ENCODE assay signal across 9 cellular contexts in the genomic region with DNA sequence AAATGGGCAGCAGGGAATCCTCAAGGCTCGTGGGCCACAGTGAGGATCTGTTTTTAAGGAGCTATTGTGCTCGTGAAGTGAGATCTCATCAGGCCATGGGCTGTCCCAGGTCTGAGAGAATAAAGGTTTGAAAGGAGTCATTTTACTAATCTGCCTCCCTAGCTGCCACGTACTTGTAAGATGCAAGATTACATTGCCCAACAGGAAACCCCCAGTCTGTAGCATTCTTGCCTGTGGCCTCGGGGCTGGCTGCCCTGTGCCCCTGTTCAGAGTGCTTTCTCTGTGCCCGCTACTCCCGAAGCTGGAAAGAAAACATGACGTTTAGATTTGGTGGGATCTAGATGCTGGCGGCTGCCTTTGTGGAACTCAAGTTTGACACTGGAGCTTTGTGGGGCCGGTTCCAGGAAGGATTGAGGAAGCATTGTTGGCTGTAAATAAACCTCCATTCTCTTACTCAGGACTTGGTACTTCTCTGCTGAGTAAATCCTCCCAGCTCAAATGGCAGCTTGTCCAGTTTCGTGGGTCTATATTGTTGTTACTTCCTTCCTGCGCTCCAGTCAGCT. TPM values are rescaled to one million over a fixed set of nuclear protein-coding genes. Genes with fewer than 3 reads are reported as not detected.
DNase-seq lines count a peak whose midpoint lies in the region; ATAC-seq and TF ChIP-seq lines count a peak whose summit lies in the region.
"Had no signal": no experiment of that assay in that cellular context is flagged by ENCODE, and none has a peak within 500 bp of the region (broad histone marks: within the 10 kb centered on the region; RNA-seq: fewer than 3 reads in every experiment).

No MANE protein-coding gene starts in this region.

- peaks cover 99% of the 10 kb centered on the region for H3K4me1 ChIP-seq in BLaER1
- peaks cover 3% of the 10 kb centered on the region for H3K4me1 ChIP-seq in effector memory CD4-positive, alpha-beta T cell (ENCODE audit: control insufficient read depth, insufficient read depth, low read length, poor library complexity, severe bottlenecking)

- DNase-seq in NCI-H226 (peak; percentile 61), cardiac fibroblast (ENCODE audit: low read depth in 2 of 2) (peak; percentile 51 to 79), natural killer cell (no peak), NCI-H748 (lab: John Stamatoyannopoulos, UW; ENCODE audit: unreplicated experiment) (no peak), NCI-H526 (lab: John Stamatoyannopoulos, UW) (no peak)
- DNase-seq in effector memory CD4-positive, alpha-beta T cell = no peak

- H3K4me3 Mint-ChIP-seq in natural killer cell = peak overlapping the region; percentile 26

- no peaks in the 10 kb centered on the region for H3K27me3 Mint-ChIP-seq in natural killer cell (ENCODE audit: low read depth in 2 of 2)

- peak overlapping the region; percentile 20 for H3K4me3 ChIP-seq in BLaER1
- H3K4me3 ChIP-seq in cardiac fibroblast (replicated peaks in 1 of 2; ENCODE audit: low read depth in 2 of 2, low read length in 2 of 2) = no peak overlapping the region
- H3K4me3 ChIP-seq in effector memory CD4-positive, alpha-beta T cell (ENCODE audit: insufficient read depth, low read depth, low read length, poor library complexity, severe bottlenecking) = no peak overlapping the region
- H3K4me3 ChIP-seq: mucosa of descending colon had no signal

- H4K20me1 ChIP-seq in BLaER1 = peaks cover 13% of the 10 kb centered on the region

- H3K36me3 ChIP-seq in BLaER1 = peaks cover 36% of the 10 kb centered on the region
- H3K36me3 ChIP-seq in effector memory CD4-positive, alpha-beta T cell (ENCODE audit: control insufficient read depth, insufficient read depth, low read length) = peaks cover 24% of the 10 kb centered on the region

- peak overlapping the region; percentile 75 for H3K9ac ChIP-seq in BLaER1

- no peaks in the 10 kb centered on the region for H3K9me3 Mint-ChIP-seq in natural killer cell

- H3K4me2 ChIP-seq in BLaER1 = peak overlapping the region; percentile 85

- intact Hi-C loops in natural killer cell (cut with micrococcal nuclease) = no loop called here

- peak; percentile 66 to 80 (median 74) for ATAC-seq in natural killer cell
- ATAC-seq in GM18867 (IDR thresholded peaks at IDR 0.05; ENCODE audit: unreplicated experiment) = no peak
- ATAC-seq: mucosa of descending colon had no signal

- no peaks in the 10 kb centered on the region for H3K9me3 ChIP-seq in BLaER1
- H3K9me3 ChIP-seq in effector memory CD4-positive, alpha-beta T cell (ENCODE audit: control insufficient read depth, low read length) = no peaks in the 10 kb centered on the region
- H3K9me3 ChIP-seq: mucosa of descending colon had no signal

- peaks cover 60 to 67% of the 10 kb centered on the region in 2 donors for H3K4me1 Mint-ChIP-seq in natural killer cell

- TF ChIP-seq CTCF in cardiac fibroblast (IDR thresholded peaks at IDR 0.05; ENCODE audit: low read depth, low read length) (no peak), natural killer cell (IDR thresholded peaks at IDR 0.05) (no peak)

- peak overlapping the region; percentile 90 to 91 for H3K27ac Mint-ChIP-seq in natural killer cell

- H3K36me3 Mint-ChIP-seq in natural killer cell = no peaks in the 10 kb centered on the region

- H3K27ac ChIP-seq in BLaER1 = peak overlapping the region; percentile 89
- no peak overlapping the region for H3K27ac ChIP-seq in effector memory CD4-positive, alpha-beta T cell (ENCODE audit: insufficient read depth, low read length, poor library complexity, severe bottlenecking)

- no peaks in the 10 kb centered on the region for H3K27me3 ChIP-seq in BLaER1
- no peaks in the 10 kb centered on the region for H3K27me3 ChIP-seq in effector memory CD4-positive, alpha-beta T cell (replicated peaks; ENCODE audit: control insufficient read depth, insufficient read depth, low read length, poor library complexity, severe bottlenecking)

RNA-seq across cellular contexts. Expression of gene SAP30BP, which starts 21.2 kb away (rescaled TPM):
- total RNA-seq in natural killer cell = 100 to 1,000 TPM; 234 to 246 (median 240) TPM

RNA-seq across cellular contexts. Expression of gene RECQL5, which starts 21.3 kb away (rescaled TPM):
- 10 to 100 TPM; 33.4 to 39.1 (median 34.3) TPM for total RNA-seq in natural killer cell

RNA-seq across cellular contexts. Expression of gene ITGB4, which starts 33.0 kb away (rescaled TPM):
- 1 to 10 TPM in 1 of 3 donors, under 1 TPM in 2; 0.38 to 1.0 (median 0.68) TPM for total RNA-seq in natural killer cell

RNA-seq across cellular contexts. Expression of gene SMIM5, which starts 55.1 kb away (rescaled TPM):
- total RNA-seq in natural killer cell = 1 to 10 TPM in 2 of 3 donors, under 1 TPM in 1; 0.95 to 2.0 (median 1.5) TPM

Comparison
In these comparisons a context has a peak if more than half of its experiments do, and no peak if none do; other contexts are left out.
1. DNase-seq: peak in NCI-H226 (single experiment) and cardiac fibroblast (2 of 2); none in natural killer cell (single experiment), effector memory CD4-positive, alpha-beta T cell (0 of 3), NCI-H748 (single experiment) and NCI-H526 (0 of 2).